Comparison of ENCODE assay signal across 14 cellular contexts in the genomic region with DNA sequence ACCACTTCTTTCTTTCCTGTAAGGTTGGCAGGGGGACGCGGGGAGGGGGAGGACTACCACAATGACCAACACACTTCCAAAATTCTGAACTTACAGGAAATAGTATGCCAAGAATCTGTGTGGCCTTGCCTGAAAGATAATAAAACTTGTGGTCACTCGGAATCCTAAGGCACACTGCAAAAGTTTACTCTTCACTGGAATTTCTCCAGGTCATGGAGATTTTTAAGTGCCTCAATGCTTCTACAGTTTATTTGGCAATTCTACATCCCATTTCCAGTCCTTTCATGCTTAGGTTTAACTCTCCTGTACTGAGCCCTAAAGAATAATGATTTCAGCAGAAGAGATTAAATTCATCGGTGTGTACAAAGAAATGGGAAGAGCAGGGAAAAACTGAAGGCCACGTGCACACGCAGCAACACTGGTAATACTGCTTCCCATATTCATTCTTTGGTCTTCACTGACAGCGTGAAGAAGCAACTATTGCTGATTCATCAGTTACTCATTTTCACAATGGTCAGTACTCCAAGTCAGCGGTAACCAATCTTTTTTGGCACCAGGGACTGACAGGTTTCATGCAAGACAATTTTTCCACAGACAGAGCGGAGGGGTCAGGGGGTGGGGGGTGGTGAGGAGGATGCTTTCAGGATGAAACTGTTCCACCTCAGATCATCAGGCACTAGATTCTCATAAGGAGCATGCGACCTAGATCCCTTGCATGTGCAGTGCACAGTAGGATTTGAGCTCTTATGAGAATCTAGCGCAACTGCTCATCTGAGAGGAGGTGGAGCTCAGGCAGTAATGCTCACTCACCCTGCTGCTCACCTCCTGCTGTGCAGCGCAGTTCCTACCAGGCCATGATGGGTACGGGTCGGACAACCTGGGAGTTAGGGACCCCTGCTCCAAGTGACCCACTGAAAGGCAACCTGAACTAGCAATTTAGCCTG. TPM values are rescaled to one million over a fixed set of nuclear protein-coding genes. Genes with fewer than 3 reads are reported as not detected.
DNase-seq lines count a peak whose midpoint lies in the region; ATAC-seq, FAIRE-seq and TF ChIP-seq lines count a peak whose summit lies in the region.
"Had no signal": no experiment of that assay in that cellular context is flagged by ENCODE, and none has a peak within 500 bp of the region (broad histone marks: within the 10 kb centered on the region; RNA-seq: fewer than 3 reads in every experiment).

No MANE protein-coding gene starts in this region.

- H3K9me3 ChIP-seq in Peyer's patch (no peaks in the 10 kb centered on the region), neutrophil (no peaks in the 10 kb centered on the region)

- no peak for FAIRE-seq in urothelium cell line (lab: Jason Lieb, UNC)

- peak overlapping the region; percentile 32 to 39 for H3K27ac Mint-ChIP-seq in effector memory CD8-positive, alpha-beta T cell

- peaks cover 33 to 48% of the 10 kb centered on the region in 2 donors for H3K4me1 Mint-ChIP-seq in effector memory CD8-positive, alpha-beta T cell (ENCODE audit: low read depth in 2 of 2)

- DNase-seq in EL (peak; percentile 76), Peyer's patch (peak in 2 of 3 donors; percentile 12 to 19), urothelium cell line (ENCODE audit: low spot score) (no peak)
- DNase-seq in effector memory CD8-positive, alpha-beta T cell: no peak
- DNase-seq: activated CD8-positive, alpha-beta memory T cell treated with anti-CD3 and anti-CD28 coated beads for 24 hours; GDM1; NCI-H2107; stimulated activated CD4-positive, alpha-beta T cell treated with anti-CD3 and anti-CD28 coated beads, Interleukin-15, amount 100 ng/mL, for 24 hours; stimulated activated naive CD8-positive, alpha-beta T cell treated with anti-CD3 and anti-CD28 coated beads, Interleukin-15, amount 100 ng/mL, for 72 hours had no signal

- no peaks in the 10 kb centered on the region for H3K9me3 Mint-ChIP-seq in effector memory CD8-positive, alpha-beta T cell
- H3K9me3 Mint-ChIP-seq: stimulated activated naive CD8-positive, alpha-beta T cell treated with anti-CD3 and anti-CD28 coated beads, Interleukin-15, amount 100 ng/mL, for 72 hours had no signal

- H3K27me3 Mint-ChIP-seq in effector memory CD8-positive, alpha-beta T cell: no peaks in the 10 kb centered on the region
- H3K27me3 Mint-ChIP-seq: stimulated activated naive CD8-positive, alpha-beta T cell treated with anti-CD3 and anti-CD28 coated beads, Interleukin-15, amount 100 ng/mL, for 72 hours had no signal

- H3K27me3 ChIP-seq in Peyer's patch: no peaks in the 10 kb centered on the region
- H3K27me3 ChIP-seq in neutrophil: no peaks in the 10 kb centered on the region

- no peak for ATAC-seq in effector memory CD8-positive, alpha-beta T cell (replicated peaks)
- ATAC-seq in HG03571 (IDR thresholded peaks at IDR 0.05; ENCODE audit: unreplicated experiment): no peak
- no peak for ATAC-seq in GM18870 (IDR thresholded peaks at IDR 0.05; ENCODE audit: unreplicated experiment)
- ATAC-seq: HCT116; stimulated activated naive CD8-positive, alpha-beta T cell treated with anti-CD3 and anti-CD28 coated beads, Interleukin-15, amount 100 ng/mL, for 72 hours had no signal

- H3K4me1 ChIP-seq in Peyer's patch (peaks cover 0 to 23% (median 0%) of the 10 kb centered on the region in 4 donors), neutrophil (ENCODE audit: control insufficient read depth in 1 of 2, insufficient read depth in 1 of 2, low read depth in 1 of 2, low read length in 1 of 2) (peaks cover 26 to 46% of the 10 kb centered on the region in 2 experiments)

- TF ChIP-seq CTCF in Peyer's patch (IDR thresholded peaks at IDR 0.05): no peak
- no peak for TF ChIP-seq CTCF in neutrophil (IDR thresholded peaks at IDR 0.05)

- no peak overlapping the region for H3K27ac ChIP-seq in Peyer's patch
- H3K27ac ChIP-seq in neutrophil: peak overlapping the region; percentile 49
- H3K27ac ChIP-seq: HL-60 had no signal

- TF ChIP-seq POLR2A in Peyer's patch (IDR thresholded peaks at IDR 0.05): no peak

- H3K36me3 Mint-ChIP-seq in effector memory CD8-positive, alpha-beta T cell (ENCODE audit: insufficient read depth): peaks cover 36% of the 10 kb centered on the region

- H3K36me3 ChIP-seq in Peyer's patch (no peaks in the 10 kb centered on the region), neutrophil (no peaks in the 10 kb centered on the region)

- no peak overlapping the region for H3K4me3 ChIP-seq in Peyer's patch
- H3K4me3 ChIP-seq in neutrophil (ENCODE audit: low read depth in 1 of 2, low read length in 1 of 2): no peak overlapping the region

- no peak overlapping the region for H3K4me3 Mint-ChIP-seq in effector memory CD8-positive, alpha-beta T cell
- H3K4me3 Mint-ChIP-seq: stimulated activated naive CD8-positive, alpha-beta T cell treated with anti-CD3 and anti-CD28 coated beads, Interleukin-15, amount 100 ng/mL, for 72 hours had no signal

RNA-seq across cellular contexts. Expression of a gene that starts 9.8 kb away (rescaled TPM):
- total RNA-seq in Peyer's patch: 100 to 1,000 TPM in 2 of 4 donors, 10 to 100 TPM in 2; 77.2 to 106 (median 93.3) TPM

Comparison
In these comparisons a context has a peak if more than half of its experiments do, and no peak if none do; other contexts are left out.
1. DNase-seq: peak in EL (single experiment) and Peyer's patch (2 of 3); none in effector memory CD8-positive, alpha-beta T cell (0 of 3) and urothelium cell line (single experiment).